9 cellular contexts compared by ENCODE assay signal in genomic region chr16:85169333-85170065, GRCh38. TPM values are rescaled to one million over a fixed set of nuclear protein-coding genes. Genes with fewer than 3 reads are reported as not detected.
DNase-seq lines count a peak whose midpoint lies in the region; ATAC-seq, FAIRE-seq and TF ChIP-seq lines count a peak whose summit lies in the region.
"Had no signal": no experiment of that assay in that cellular context is flagged by ENCODE, and none has a peak within 500 bp of the region (broad histone marks: within the 10 kb centered on the region; RNA-seq: fewer than 3 reads in every experiment).

No MANE protein-coding gene starts in this region.

- TF ChIP-seq EP300 in A549 (IDR thresholded peaks at IDR 0.05) = no peak

- peak overlapping the region; percentile 99 for H3K4me2 ChIP-seq in A549

- WGBS in A549 (ENCODE audit: missing lambda C conversion rate) = 9% methylated on average over 7 of the region's 125 CpGs

- H3K4me1 ChIP-seq in A549 (peaks cover 51% of the 10 kb centered on the region), HAP-1 (peaks cover 44% of the 10 kb centered on the region)

- no peak for TF ChIP-seq RAD21 in A549 (conservative IDR thresholded peaks at IDR 0.05 in 1 of 2, IDR thresholded peaks at IDR 0.05 in 1 of 2)

- TF ChIP-seq POLR2A in A549 (IDR thresholded peaks at IDR 0.05; ENCODE audit: low read length) = no peak

- TF ChIP-seq CTCF in A549 (IDR thresholded peaks at IDR 0.05) (no peak), brain microvascular endothelial cell (IDR thresholded peaks at IDR 0.05; ENCODE audit: low read depth, low read length, missing control alignments) (no peak)

- DNase-seq in A549 (ENCODE audit: low read depth in 1 of 2, low spot score in 1 of 2) (no peak), HAP-1 (ENCODE audit: low spot score in 2 of 2) (peak in 1 of 2 experiments; percentile 44), brain microvascular endothelial cell (no peak), lung microvascular endothelial cell (ENCODE audit: low read depth in 2 of 2) (peak; percentile 33 to 41), Kasumi-1 (lab: John Stamatoyannopoulos, UW) (no peak), cortex of kidney (lab: John Stamatoyannopoulos, UW) (no peak)
- DNase-seq in effector CD8-positive, alpha-beta T cell (lab: John Stamatoyannopoulos, UW) = no peak
- DNase-seq: activated naive CD8-positive, alpha-beta T cell treated with anti-CD3 and anti-CD28 coated beads, Interleukin-2, amount 10 ng/mL, durations not matched to agents 7 days and 5 days had no signal

- H3K9me3 ChIP-seq in A549 = no peaks in the 10 kb centered on the region
- no peaks in the 10 kb centered on the region for H3K9me3 ChIP-seq in HAP-1

- POLR2A ChIA-PET in A549 (lab: Yijun Ruan, JAX) = no interaction called here

- in situ Hi-C loops in HAP-1 (cut with MboI; ENCODE audit: low sequenced_read_pairs) = no loop called here
- in situ Hi-C loops in brain microvascular endothelial cell (cut with HindIII; ENCODE audit: low pct_ligation_motif_present, low sequenced_read_pairs) = no loop called here

- peaks cover 10% of the 10 kb centered on the region for H3K36me3 ChIP-seq in HAP-1 (replicated peaks)
- H3K36me3 ChIP-seq in brain microvascular endothelial cell (replicated peaks) = no peaks in the 10 kb centered on the region

- CTCF ChIA-PET in A549 (lab: Yijun Ruan, JAX) = interaction anchor here (2.3 to 2.7 kb wide), 2 partner anchors 55 to 84 kb away, joined by 11 read pairs; no protein-coding TSS in a partner anchor

- H3K4me3 ChIP-seq in A549 (peak overlapping the region; percentile 73), HAP-1 (peak overlapping the region; percentile 21; the same call in 1 of the 2 replicates), brain microvascular endothelial cell (ENCODE audit: low read depth, low read length) (peak overlapping the region; percentile 39)

- ATAC-seq in A549 = 0 out of 6 replicates have a peak, but pooled peaks of 1 of the 2 experiments have one; percentile 5
- ATAC-seq in HG03571 (IDR thresholded peaks at IDR 0.05; ENCODE audit: unreplicated experiment) = no peak

- H3K27ac ChIP-seq in A549 (peak overlapping the region; percentile 71 to 92), brain microvascular endothelial cell (no peak overlapping the region)

- H3K27me3 ChIP-seq in HAP-1 (ENCODE audit: low read depth) (no peaks in the 10 kb centered on the region), brain microvascular endothelial cell (replicated peaks) (no peaks in the 10 kb centered on the region)

- no peak for FAIRE-seq in A549 (lab: Jason Lieb, UNC)

TF ChIP-seq in A549, 52 proteins besides CTCF, POLR2A, EP300 and RAD21:
- TF ChIP-seq HES2 (IDR thresholded peaks at IDR 0.05) = no peak
- TF ChIP-seq, protein P1, sequence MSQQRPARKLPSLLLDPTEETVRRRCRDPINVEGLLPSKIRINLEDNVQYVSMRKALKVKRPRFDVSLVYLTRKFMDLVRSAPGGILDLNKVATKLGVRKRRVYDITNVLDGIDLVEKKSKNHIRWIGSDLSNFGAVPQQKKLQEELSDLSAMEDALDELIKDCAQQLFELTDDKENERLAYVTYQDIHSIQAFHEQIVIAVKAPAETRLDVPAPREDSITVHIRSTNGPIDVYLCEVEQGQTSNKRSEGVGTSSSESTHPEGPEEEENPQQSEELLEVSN (IDR thresholded peaks at IDR 0.05; ENCODE audit: borderline replicate concordance, low read depth) = 0 out of 2 replicates have a peak, but pooled peaks have one; percentile 21

RNA-seq across cellular contexts. Expression of gene CIBAR2, which starts 57.2 kb away (rescaled TPM):
- 0.15 TPM in 1 of 2 replicates, not detected in the other for polyA plus RNA-seq in A549 (2011; rRNA removed)
- polyA plus RNA-seq in A549 (2012; cell fraction: cytosol; rRNA removed) = 0.05 TPM in 1 of 2 replicates, not detected in the other
- polyA plus RNA-seq in A549 (2012; cell fraction: nucleus; rRNA removed) = 0.11 TPM in 1 of 2 replicates, not detected in the other
- 0.04 TPM in 1 of 3 replicates, not detected in the others for polyA plus RNA-seq in A549 (2017; fragmentation: RNase III; extraction: RNeasy Plus Mini Kit Qiagen cat#74134 plus additional on column Dnase treatment)
- polyA minus RNA-seq in A549 (2011; rRNA and poly(A)+ RNA removed) = not detected in 2 replicates
- total RNA-seq in lung microvascular endothelial cell = not detected in 2 replicates
- total RNA-seq: activated naive CD8-positive, alpha-beta T cell treated with anti-CD3 and anti-CD28 coated beads, Interleukin-2, amount 10 ng/mL, durations not matched to agents 7 days and 5 days had no signal

Comparison
In these comparisons a context has a peak if more than half of its experiments do, and no peak if none do; other contexts are left out.
1. DNase-seq: peak in lung microvascular endothelial cell (2 of 2); none in A549 (0 of 2), brain microvascular endothelial cell (single experiment), Kasumi-1 (0 of 2), cortex of kidney (single experiment) and effector CD8-positive, alpha-beta T cell (single experiment).
2. H3K4me3 ChIP-seq: peak in every context shown above with its lines; median percentile 73 in A549; 39 in brain microvascular endothelial cell; 21 in HAP-1.